Comparison of ENCODE assay signal across 1 cellular context in the genomic region with DNA sequence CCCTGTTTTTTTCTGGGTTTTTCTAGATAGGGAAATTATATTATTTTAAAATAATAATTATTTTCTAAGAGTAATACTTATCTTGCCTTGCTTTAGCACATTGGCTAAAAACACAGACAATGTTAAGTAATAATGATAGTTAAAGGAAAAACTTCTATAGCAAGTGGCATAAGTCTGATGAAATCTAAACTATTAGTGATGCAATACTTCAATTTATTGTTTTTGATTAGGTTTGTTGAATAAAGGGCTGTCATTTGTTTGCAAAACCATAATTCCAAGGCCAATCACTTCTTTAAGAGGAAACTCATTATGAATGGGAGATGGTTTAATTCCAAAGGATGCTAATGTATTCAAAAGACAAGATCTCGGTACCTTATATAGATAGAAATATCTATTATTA.
TF ChIP-seq lines count a peak whose summit lies in the region.

No MANE protein-coding gene starts in this region.

TF ChIP-seq in HepG2, 621 proteins besides CTCF, POLR2A, EP300 and RAD21 (continued from another document):
- TF ChIP-seq ZFAT (CRISPR knock-in tag; conservative IDR thresholded peaks at IDR 0.05) (no peak), JARID2 (CRISPR knock-in tag; IDR thresholded peaks at IDR 0.05; ENCODE audit: insufficient replicate concordance) (no peak), ZNF709 (CRISPR knock-in tag; IDR thresholded peaks at IDR 0.05) (no peak), MLLT10 (CRISPR knock-in tag; IDR thresholded peaks at IDR 0.05) (no peak), TBX3 (IDR thresholded peaks at IDR 0.05; ENCODE audit: borderline replicate concordance) (no peak)
- TF ChIP-seq, protein P1, sequence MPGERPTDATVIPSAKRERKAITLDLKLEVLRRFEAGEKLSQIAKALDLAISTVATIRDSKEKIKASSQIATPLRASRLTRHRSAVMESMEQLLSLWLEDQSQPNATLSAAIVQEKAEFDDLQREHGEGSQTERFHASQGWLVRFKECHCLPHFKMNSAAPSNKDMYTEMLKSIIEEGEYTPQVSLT (CRISPR knock-in tag; IDR thresholded peaks at IDR 0.05; ENCODE audit: borderline replicate concordance, low read depth), result no peak
- TF ChIP-seq, protein P2, sequence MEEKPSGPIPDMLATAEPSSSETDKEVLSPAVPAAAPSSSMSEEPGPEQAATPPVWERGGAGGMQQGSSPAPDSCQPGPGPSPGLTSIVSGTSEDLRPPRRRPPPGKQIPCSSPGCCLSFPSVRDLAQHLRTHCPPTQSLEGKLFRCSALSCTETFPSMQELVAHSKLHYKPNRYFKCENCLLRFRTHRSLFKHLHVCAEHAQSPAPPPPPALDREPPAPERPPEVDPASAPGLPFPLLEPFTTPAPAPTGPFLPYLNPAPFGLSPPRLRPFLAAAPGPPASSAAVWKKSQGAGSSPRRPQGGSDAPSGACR (CRISPR knock-in tag; IDR thresholded peaks at IDR 0.05), result no peak
- TF ChIP-seq, protein P3, sequence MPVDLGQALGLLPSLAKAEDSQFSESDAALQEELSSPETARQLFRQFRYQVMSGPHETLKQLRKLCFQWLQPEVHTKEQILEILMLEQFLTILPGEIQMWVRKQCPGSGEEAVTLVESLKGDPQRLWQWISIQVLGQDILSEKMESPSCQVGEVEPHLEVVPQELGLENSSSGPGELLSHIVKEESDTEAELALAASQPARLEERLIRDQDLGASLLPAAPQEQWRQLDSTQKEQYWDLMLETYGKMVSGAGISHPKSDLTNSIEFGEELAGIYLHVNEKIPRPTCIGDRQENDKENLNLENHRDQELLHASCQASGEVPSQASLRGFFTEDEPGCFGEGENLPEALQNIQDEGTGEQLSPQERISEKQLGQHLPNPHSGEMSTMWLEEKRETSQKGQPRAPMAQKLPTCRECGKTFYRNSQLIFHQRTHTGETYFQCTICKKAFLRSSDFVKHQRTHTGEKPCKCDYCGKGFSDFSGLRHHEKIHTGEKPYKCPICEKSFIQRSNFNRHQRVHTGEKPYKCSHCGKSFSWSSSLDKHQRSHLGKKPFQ (CRISPR knock-in tag; IDR thresholded peaks at IDR 0.05; ENCODE audit: insufficient replicate concordance), result no peak
